8 cellular contexts compared by ENCODE assay signal in the genomic region with DNA sequence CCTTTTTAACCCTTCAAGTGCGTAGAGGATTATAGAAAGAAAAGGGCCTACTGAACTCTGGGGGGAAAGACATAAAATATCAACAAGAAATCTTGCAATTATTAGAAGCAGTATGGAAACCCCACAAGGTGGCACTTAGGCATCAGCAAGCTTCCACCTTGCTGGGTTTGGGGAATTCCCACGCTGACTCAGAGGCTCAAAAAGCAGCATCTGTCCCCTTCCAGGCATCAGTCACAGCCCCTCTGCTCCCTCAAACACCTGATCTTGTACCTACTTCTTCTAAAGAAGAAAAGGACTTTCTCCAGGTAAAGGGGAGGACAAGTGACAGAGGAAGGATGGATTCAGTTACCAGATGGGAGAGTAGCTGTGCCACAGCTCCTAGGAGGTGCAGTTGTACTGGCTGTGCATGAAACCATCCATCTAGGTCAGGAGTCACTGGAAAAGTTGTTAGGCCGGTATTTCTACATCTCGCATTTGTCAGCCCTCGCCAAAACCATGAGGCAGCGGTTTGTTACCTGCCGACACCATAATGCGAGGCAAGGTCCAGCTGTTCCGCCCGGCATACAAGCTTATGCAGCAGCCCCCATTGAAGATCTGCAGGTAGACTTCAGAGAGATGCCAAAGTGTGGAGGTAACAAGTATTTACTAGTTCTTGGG. TPM values are rescaled to one million over a fixed set of nuclear protein-coding genes. Genes with fewer than 3 reads are reported as not detected.
DNase-seq lines count a peak whose midpoint lies in the region; ATAC-seq, FAIRE-seq and TF ChIP-seq lines count a peak whose summit lies in the region.
"Not testable (repeated sequence)": the region's sequence is repeated elsewhere in the genome, so short reads cannot be mapped to it uniquely, and the experiment has no call there.

No MANE protein-coding gene starts in this region.

- CTCF ChIA-PET in Caco-2 (lab: Charles Lee) = not testable (repeated sequence)
- CTCF ChIA-PET in activated CD4-positive, alpha-beta T cell treated with anti-CD3 and anti-CD28 coated beads for 36 hours (lab: Charles Lee) = interaction anchor here (0.7 to 1.4 kb wide), 5 partner anchors 10 to 435 kb away, joined by 3 to 5 read pairs (median 3); no protein-coding TSS in a partner anchor

- H3K9me3 Mint-ChIP-seq in Caco-2 (ENCODE audit: unreplicated experiment); activated CD4-positive, alpha-beta T cell treated with anti-CD3 and anti-CD28 coated beads for 36 hours (ENCODE audit: low read depth); activated T-cell treated with anti-CD3 and anti-CD28 coated beads, Interleukin-2, amount 50 U/mL, for 4 hours: not testable (repeated sequence)

- ATAC-seq in activated CD4-positive, alpha-beta T cell treated with anti-CD3 and anti-CD28 coated beads for 36 hours = peak; percentile 81
- ATAC-seq in activated T-cell treated with anti-CD3 and anti-CD28 coated beads, Interleukin-2, amount 50 U/mL, for 4 hours = peak; percentile 87 to 88

- not testable (repeated sequence) for H3K9me3 ChIP-seq in Caco-2, colonic mucosa

- POLR2A ChIA-PET in Caco-2 (lab: Charles Lee) = interaction anchor here (1.2 kb wide), 1 partner anchor 19 kb away, joined by 7 read pairs; the partner anchor contains the start of gene NAGK
- POLR2A ChIA-PET in activated CD4-positive, alpha-beta T cell treated with anti-CD3 and anti-CD28 coated beads for 36 hours (lab: Charles Lee) = not testable (repeated sequence)

- H3K4me1 Mint-ChIP-seq in Caco-2 (ENCODE audit: low read depth, unreplicated experiment) = peaks cover 22% of the 10 kb centered on the region
- peaks cover 13% of the 10 kb centered on the region for H3K4me1 Mint-ChIP-seq in activated CD4-positive, alpha-beta T cell treated with anti-CD3 and anti-CD28 coated beads for 36 hours
- peaks cover 12% of the 10 kb centered on the region for H3K4me1 Mint-ChIP-seq in activated T-cell treated with anti-CD3 and anti-CD28 coated beads, Interleukin-2, amount 50 U/mL, for 4 hours (ENCODE audit: low read depth)

- not testable (repeated sequence) for H3K4me3 ChIP-seq in Caco-2 (ENCODE audit: low read depth, low read length); colonic mucosa

- not testable (repeated sequence) for H3K4me3 Mint-ChIP-seq in Caco-2 (ENCODE audit: unreplicated experiment); activated CD4-positive, alpha-beta T cell treated with anti-CD3 and anti-CD28 coated beads for 36 hours; activated T-cell treated with anti-CD3 and anti-CD28 coated beads, Interleukin-2, amount 50 U/mL, for 4 hours

- H3K36me3 ChIP-seq in Caco-2 (ENCODE audit: control insufficient read depth, insufficient read depth, low read length); colonic mucosa: not testable (repeated sequence)

- H3K9ac ChIP-seq in colonic mucosa (ENCODE audit: low read depth in 2 of 2, low read length in 2 of 2) = not testable (repeated sequence)

- H3K27me3 ChIP-seq in Caco-2 (replicated peaks; ENCODE audit: control insufficient read depth, insufficient read depth, low read length); colonic mucosa: not testable (repeated sequence)

- H3K27ac Mint-ChIP-seq in Caco-2 (ENCODE audit: unreplicated experiment) = peak overlapping the region; percentile 45
- H3K27ac Mint-ChIP-seq in activated CD4-positive, alpha-beta T cell treated with anti-CD3 and anti-CD28 coated beads for 36 hours = peak overlapping the region; percentile 37

- not testable (repeated sequence) for H3K27ac ChIP-seq in colonic mucosa

- not testable (repeated sequence) for H3K36me3 Mint-ChIP-seq in Caco-2 (ENCODE audit: insufficient read depth, unreplicated experiment); activated CD4-positive, alpha-beta T cell treated with anti-CD3 and anti-CD28 coated beads for 36 hours (ENCODE audit: low read depth); activated T-cell treated with anti-CD3 and anti-CD28 coated beads, Interleukin-2, amount 50 U/mL, for 4 hours (ENCODE audit: insufficient read depth)

- H3K4me1 ChIP-seq in Caco-2, colonic mucosa: not testable (repeated sequence)

- not testable (repeated sequence) for BruUV-seq in Caco-2 (replicated peaks; lab: Mats Ljungman, UMichigan)

- intact Hi-C loops in Caco-2 (cut with micrococcal nuclease; ENCODE audit: unreplicated experiment); colonic mucosa (cut with DNase I): not testable (repeated sequence)
- intact Hi-C loops in activated CD4-positive, alpha-beta T cell treated with anti-CD3 and anti-CD28 coated beads for 36 hours (cut with DNase I, micrococcal nuclease) = loop anchor here (1.0 to 5.0 kb wide), 3 partner anchors 80 to 107 kb away; partner anchors contain the start of genes MCEE (in 1 of the 2) and MPHOSPH10 (in 1 of the 2)

- H3K27me3 Mint-ChIP-seq in Caco-2 (ENCODE audit: insufficient read depth, unreplicated experiment); activated CD4-positive, alpha-beta T cell treated with anti-CD3 and anti-CD28 coated beads for 36 hours; activated T-cell treated with anti-CD3 and anti-CD28 coated beads, Interleukin-2, amount 50 U/mL, for 4 hours (ENCODE audit: low read depth): not testable (repeated sequence)

- TF ChIP-seq CTCF in Caco-2 (IDR thresholded peaks at IDR 0.05; ENCODE audit: insufficient read depth in 1 of 2, low read depth in 1 of 2, low read length in 1 of 2, severe bottlenecking in 1 of 2, unreplicated experiment in 1 of 2); colonic mucosa (IDR thresholded peaks at IDR 0.05): not testable (repeated sequence)

- peak; percentile 64 for FAIRE-seq in GM18507 (lab: Jason Lieb, UNC)

- DNase-seq in Caco-2 = peak; percentile 46 to 51
- not testable (repeated sequence) for DNase-seq in GM18507 (ENCODE audit: extremely low spot score, insufficient read length, low read depth)
- peak; percentile 70 for DNase-seq in NCI-H510A (lab: John Stamatoyannopoulos, UW)
- peak; percentile 82 for DNase-seq in activated CD4-positive, alpha-beta T cell treated with anti-CD3 and anti-CD28 coated beads for 36 hours
- peak; percentile 54 for DNase-seq in activated T-cell treated with anti-CD3 and anti-CD28 coated beads, Interleukin-2, amount 50 U/mL, for 4 hours
- DNase-seq in colonic mucosa = peak; percentile 36
- peak; percentile 53 for DNase-seq in stimulated activated CD4-positive, alpha-beta T cell treated with anti-CD3 and anti-CD28 coated beads, Interleukin-12 subunit alpha, Interleukin-12 subunit beta, amount 100 ng/mL, for 4 hours
- DNase-seq in stimulated activated CD8-positive, alpha-beta memory T cell treated with anti-CD3 and anti-CD28 coated beads, Interleukin-15, amount 100 ng/mL, for 4 hours (ENCODE audit: low read depth in 2 of 2) = peak; percentile 27 to 51

RNA-seq across cellular contexts. Expression of gene NAGK, which starts 18.6 kb away (rescaled TPM):
- total RNA-seq in Caco-2 (2022) (87.6 and 101 TPM in 2 replicates), colonic mucosa (10 to 100 TPM; 55.6 to 68.4 TPM)
- 10 to 100 TPM; 39.7 to 40.6 TPM for total RNA-seq in activated CD4-positive, alpha-beta T cell treated with anti-CD3 and anti-CD28 coated beads for 36 hours
- 10 to 100 TPM; 83.5 to 85.6 (median 84.0) TPM for total RNA-seq in activated T-cell treated with anti-CD3 and anti-CD28 coated beads, Interleukin-2, amount 50 U/mL, for 4 hours

RNA-seq across cellular contexts. Expression of gene TEX261, which starts 55.2 kb away (rescaled TPM):
- total RNA-seq in Caco-2 (2022) (64.1 and 70.0 TPM in 2 replicates), colonic mucosa (10 to 100 TPM; 43.6 to 58.8 TPM)
- 10 to 100 TPM; 39.1 to 48.5 TPM for total RNA-seq in activated CD4-positive, alpha-beta T cell treated with anti-CD3 and anti-CD28 coated beads for 36 hours
- total RNA-seq in activated T-cell treated with anti-CD3 and anti-CD28 coated beads, Interleukin-2, amount 50 U/mL, for 4 hours = 10 to 100 TPM; 78.6 to 89.6 (median 79.5) TPM
